ENCODE assay signal across 7 cellular contexts in the genomic region with DNA sequence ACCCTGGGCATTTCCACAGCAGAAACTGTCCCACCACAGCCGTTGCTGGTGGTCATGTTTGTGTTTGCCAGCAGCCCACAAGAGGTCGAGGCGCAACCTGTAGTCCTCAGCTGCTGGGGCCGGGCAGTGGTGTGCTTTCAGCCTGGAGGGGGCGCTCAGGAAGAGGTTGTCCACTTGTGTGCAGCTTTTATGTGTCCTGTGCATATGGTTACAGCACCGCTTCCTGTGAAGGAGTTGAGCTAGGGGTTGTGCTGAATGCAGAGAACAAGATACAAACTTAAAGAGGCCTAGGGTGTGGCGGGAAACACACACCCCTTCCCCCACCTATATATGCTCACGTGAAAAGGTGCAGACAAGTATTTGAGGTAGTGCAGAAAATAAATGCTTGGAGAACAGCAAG. TPM values are rescaled to one million over a fixed set of nuclear protein-coding genes. Genes with fewer than 3 reads are reported as not detected.
A peak's percentile ranks its signal among the peaks of the same experiment; 100 is the strongest.
DNase-seq lines count a peak whose midpoint lies in the region; ATAC-seq, FAIRE-seq and TF ChIP-seq lines count a peak whose summit lies in the region.

No MANE protein-coding gene starts in this region.

- H3K9me2 ChIP-seq in Karpas-422 (replicated peaks; ENCODE audit: insufficient read depth, low read length): no peaks in the 10 kb centered on the region

- no peak overlapping the region for H3K27ac ChIP-seq in Karpas-422 (ENCODE audit: low read length)
- H3K27ac ChIP-seq in endothelial cell of umbilical vein (ENCODE audit: insufficient read depth, low read depth, low read length): peak overlapping the region; percentile 74
- H3K27ac ChIP-seq in substantia nigra (ENCODE audit: low read depth, low read length, poor library complexity, severe bottlenecking): peak overlapping the region; percentile 91

- H3K9ac ChIP-seq in Karpas-422 (ENCODE audit: low read length): no peak overlapping the region
- H3K9ac ChIP-seq in endothelial cell of umbilical vein (replicated peaks; ENCODE audit: extremely low read depth, insufficient read depth, low read length): no peak overlapping the region

- intact Hi-C loops in endothelial cell of umbilical vein (cut with micrococcal nuclease): loop anchor here (1.0 kb wide), 1 partner anchor 29 kb away; the partner anchor contains the start of gene PFKFB3

- peak; percentile 4 for FAIRE-seq in endothelial cell of umbilical vein (lab: Jason Lieb, UNC)

- dilution Hi-C loops in endothelial cell of umbilical vein (cut with MboI; ENCODE audit: extremely low pct_ligation_motif_present, low sequenced_read_pairs): no loop called here

- TF ChIP-seq CTCF in endothelial cell of umbilical vein (IDR thresholded peaks at IDR 0.05; ENCODE audit: extremely low read depth in 1 of 2, insufficient read depth in 1 of 2, low read depth in 1 of 2, low read length in 2 of 2): peak; percentile 26 to 36

- no peak for ATAC-seq in HG03097 (IDR thresholded peaks at IDR 0.05; ENCODE audit: low FRiP score, unreplicated experiment)
- ATAC-seq in GM18498 (IDR thresholded peaks at IDR 0.05; ENCODE audit: unreplicated experiment): no peak
- no peak for ATAC-seq in GM18511 (IDR thresholded peaks at IDR 0.05; ENCODE audit: unreplicated experiment)

- BruUV-seq in endothelial cell of umbilical vein (replicated peaks; lab: Mats Ljungman, UMichigan): no TSS peak

- CTCF ChIA-PET in endothelial cell of umbilical vein (lab: Charles Lee): interaction anchor here (1.2 to 1.6 kb wide), 6 partner anchors 22 to 229 kb away, joined by 3 to 10 read pairs (median 4); partner anchors contain the start of gene PFKFB3

- no peaks in the 10 kb centered on the region for H3K4me1 ChIP-seq in Karpas-422 (ENCODE audit: low read length)
- H3K4me1 ChIP-seq in endothelial cell of umbilical vein (ENCODE audit: control insufficient read depth, extremely low read depth, insufficient read depth, low read length): peaks cover 42% of the 10 kb centered on the region

- H3K27me3 ChIP-seq in Karpas-422 (ENCODE audit: low read length): no peaks in the 10 kb centered on the region
- no peaks in the 10 kb centered on the region for H3K27me3 ChIP-seq in endothelial cell of umbilical vein (ENCODE audit: control insufficient read depth in 2 of 2, insufficient read depth in 2 of 2, low read length in 2 of 2)

- H3K79me2 ChIP-seq in Karpas-422 (ENCODE audit: low read length) (no peaks in the 10 kb centered on the region), endothelial cell of umbilical vein (ENCODE audit: control insufficient read depth, insufficient read depth, low read length) (peaks cover 64% of the 10 kb centered on the region)

- POLR2A ChIA-PET in endothelial cell of umbilical vein (lab: Charles Lee): interaction anchor here (1.1 kb wide), 1 partner anchor 29 kb away, joined by 3 read pairs; the partner anchor contains the start of gene PFKFB3

- peaks cover 41% of the 10 kb centered on the region; the same call in 1 of the 2 replicates for H4K20me1 ChIP-seq in Karpas-422 (ENCODE audit: insufficient read depth, low read depth, low read length)
- peaks cover 2% of the 10 kb centered on the region for H4K20me1 ChIP-seq in endothelial cell of umbilical vein (replicated peaks; ENCODE audit: control insufficient read depth, extremely low read depth, insufficient read depth, low read length)

- H2AFZ ChIP-seq in Karpas-422 (ENCODE audit: low read length) (no peak overlapping the region), endothelial cell of umbilical vein (ENCODE audit: low read depth, low read length) (no peak overlapping the region)

- no peaks in the 10 kb centered on the region for H3K9me1 ChIP-seq in endothelial cell of umbilical vein (replicated peaks; ENCODE audit: control insufficient read depth, extremely low read depth, insufficient read depth, low read length)

- H3K36me3 ChIP-seq in Karpas-422 (ENCODE audit: insufficient read depth, low read length) (no peaks in the 10 kb centered on the region), endothelial cell of umbilical vein (ENCODE audit: control insufficient read depth in 2 of 2, extremely low read depth in 1 of 2, insufficient read depth in 2 of 2, low read length in 2 of 2) (peaks cover 0 to 2% of the 10 kb centered on the region in 2 experiments)

- H3K4me2 ChIP-seq in Karpas-422 (ENCODE audit: low read depth, low read length, poor library complexity, severe bottlenecking) (no peak overlapping the region), endothelial cell of umbilical vein (ENCODE audit: insufficient read depth, low read length) (no peak overlapping the region)

- H3K9me3 ChIP-seq in Karpas-422 (ENCODE audit: low read length) (no peaks in the 10 kb centered on the region), endothelial cell of umbilical vein (replicated peaks; ENCODE audit: control insufficient read depth, insufficient read depth, low read length) (no peaks in the 10 kb centered on the region)

- DNase-seq in Karpas-422: peak; percentile 84
- peak; percentile 62 to 75 for DNase-seq in activated CD4-positive, alpha-beta T cell treated with anti-CD3 and anti-CD28 coated beads, Interleukin-2, amount 50 U/mL, for 48 hours
- DNase-seq in endothelial cell of umbilical vein (ENCODE audit: low read depth, low spot score): no peak
- peak in 1 of 49 donors; percentile 14 for DNase-seq in substantia nigra (lab: John Stamatoyannopoulos, UW)

- no peak for TF ChIP-seq POLR2A in endothelial cell of umbilical vein (IDR thresholded peaks at IDR 0.05; ENCODE audit: low read depth, low read length)

- H3K4me3 ChIP-seq in Karpas-422 (ENCODE audit: low read length): no peak overlapping the region
- H3K4me3 ChIP-seq in endothelial cell of umbilical vein (replicated peaks in 1 of 3; ENCODE audit: insufficient read depth in 1 of 3, low read depth in 1 of 3, low read length in 3 of 3): no peak overlapping the region

TF ChIP-seq in endothelial cell of umbilical vein, 7 proteins besides CTCF, POLR2A, EP300 and RAD21:
- TF ChIP-seq FOS (IDR thresholded peaks at IDR 0.05; ENCODE audit: borderline replicate concordance, insufficient read depth, low read length): no peak
- TF ChIP-seq, protein P1, sequence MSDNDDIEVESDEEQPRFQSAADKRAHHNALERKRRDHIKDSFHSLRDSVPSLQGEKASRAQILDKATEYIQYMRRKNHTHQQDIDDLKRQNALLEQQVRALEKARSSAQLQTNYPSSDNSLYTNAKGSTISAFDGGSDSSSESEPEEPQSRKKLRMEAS (IDR thresholded peaks at IDR 0.05; ENCODE audit: insufficient read depth, insufficient read length): no peak
- no peak for TF ChIP-seq EZH2 (IDR thresholded peaks at IDR 0.05; ENCODE audit: borderline replicate concordance, low read depth, low read length, severe bottlenecking)
- no peak for TF ChIP-seq MYC (IDR thresholded peaks at IDR 0.05; ENCODE audit: low read depth, low read length)
- TF ChIP-seq POLR2AphosphoS5 (IDR thresholded peaks at IDR 0.05; ENCODE audit: insufficient read depth, low read depth, low read length): no peak
- no peak for TF ChIP-seq JUN (IDR thresholded peaks at IDR 0.05; ENCODE audit: borderline replicate concordance, insufficient read depth, insufficient read length, low read depth)
- no peak for TF ChIP-seq GATA2 (IDR thresholded peaks at IDR 0.05; ENCODE audit: insufficient read depth, insufficient read length, low read depth, low read length)

RNA-seq across cellular contexts. Expression of gene PFKFB3, which starts 29.5 kb away (rescaled TPM):
- total RNA-seq in Karpas-422 (2014; rRNA removed; shearing (Covaris generic); ENCODE audit: low replicate concordance): 43.6 and 61.2 TPM in 2 replicates
- total RNA-seq in endothelial cell of umbilical vein: 33.7 and 35.6 TPM in 2 replicates
- 15.8 and 17.2 TPM in 2 replicates for polyA plus RNA-seq in endothelial cell of umbilical vein
- 18.2 and 20.0 TPM in 2 replicates for polyA plus RNA-seq in endothelial cell of umbilical vein (2011; cell fraction: cytosol; rRNA removed)
- polyA plus RNA-seq in endothelial cell of umbilical vein (2011; cell fraction: nucleus; rRNA removed): 42.0 and 46.8 TPM in 2 replicates
- 44.1 and 44.3 TPM in 2 replicates for polyA plus RNA-seq in endothelial cell of umbilical vein (2012)
- polyA minus RNA-seq in endothelial cell of umbilical vein: 17.7 and 20.3 TPM in 2 replicates
- polyA minus RNA-seq in endothelial cell of umbilical vein (2011; cell fraction: cytosol; rRNA and poly(A)+ RNA removed): 5.9 TPM
- 14.9 and 17.9 TPM in 2 replicates for polyA minus RNA-seq in endothelial cell of umbilical vein (2011; cell fraction: nucleus; rRNA and poly(A)+ RNA removed)
